Comparison of ENCODE assay signal across 14 cellular contexts in genomic region chr20:1397710-1398109, GRCh38. TPM values are rescaled to one million over a fixed set of nuclear protein-coding genes. Genes with fewer than 3 reads are reported as not detected.
DNase-seq lines count a peak whose midpoint lies in the region; ATAC-seq and TF ChIP-seq lines count a peak whose summit lies in the region.
"Had no signal": no experiment of that assay in that cellular context is flagged by ENCODE, and none has a peak within 500 bp of the region (broad histone marks: within the 10 kb centered on the region; RNA-seq: fewer than 3 reads in every experiment).

No MANE protein-coding gene starts in this region.

- no peaks in the 10 kb centered on the region for H4K20me1 ChIP-seq in HCT116 (ENCODE audit: insufficient read depth)

- TF ChIP-seq EP300 in gastroesophageal sphincter (IDR thresholded peaks at IDR 0.05): no peak

- H3K4me3 Mint-ChIP-seq in activated CD8-positive, alpha-beta T cell treated with anti-CD3 and anti-CD28 coated beads, Interleukin-2, amount 10 ng/mL, durations not matched to agents 7 days and 5 days: no peak overlapping the region
- H3K4me3 Mint-ChIP-seq in immature natural killer cell: no peak overlapping the region
- H3K4me3 Mint-ChIP-seq: effector memory CD8-positive, alpha-beta T cell had no signal

- peaks cover 41% of the 10 kb centered on the region for H3K4me1 Mint-ChIP-seq in activated CD8-positive, alpha-beta T cell treated with anti-CD3 and anti-CD28 coated beads, Interleukin-2, amount 10 ng/mL, durations not matched to agents 7 days and 5 days (ENCODE audit: low read depth)
- peaks cover 10 to 12% of the 10 kb centered on the region in 2 donors for H3K4me1 Mint-ChIP-seq in immature natural killer cell

- TF ChIP-seq POLR2A in HCT116 (IDR thresholded peaks at IDR 0.05; ENCODE audit: borderline replicate concordance, extremely low read depth, insufficient read depth, insufficient read length) (no peak), gastroesophageal sphincter (IDR thresholded peaks at IDR 0.05) (no peak)

- no peak for ATAC-seq in HCT116
- ATAC-seq in activated CD8-positive, alpha-beta T cell treated with anti-CD3 and anti-CD28 coated beads, Interleukin-2, amount 10 ng/mL, durations not matched to agents 7 days and 5 days: no peak
- ATAC-seq in gastroesophageal sphincter: no peak
- no peak for ATAC-seq in GM21526 (IDR thresholded peaks at IDR 0.05; ENCODE audit: low FRiP score, unreplicated experiment)
- ATAC-seq: effector memory CD8-positive, alpha-beta T cell had no signal

- H3K27me3 ChIP-seq in A673 (replicated peaks; ENCODE audit: insufficient read depth, low read depth, low read length, poor library complexity): peaks cover 7% of the 10 kb centered on the region
- H3K27me3 ChIP-seq in HCT116 (ENCODE audit: insufficient read depth, low read length): no peaks in the 10 kb centered on the region
- H3K27me3 ChIP-seq in gastroesophageal sphincter: peaks cover 33% of the 10 kb centered on the region
- H3K27me3 ChIP-seq: BE2C had no signal

- no peak overlapping the region for H3K27ac ChIP-seq in A673 (ENCODE audit: low read depth, low read length, poor library complexity, severe bottlenecking)
- no peak overlapping the region for H3K27ac ChIP-seq in HCT116 (ENCODE audit: low read depth, low read length)
- no peak overlapping the region for H3K27ac ChIP-seq in gastroesophageal sphincter

- H2AFZ ChIP-seq in HCT116 (ENCODE audit: low read depth, low read length, poor library complexity, severe bottlenecking): no peak overlapping the region

- POLR2A ChIA-PET in A673 (lab: Charles Lee; ENCODE audit: low non-redundant PET): interaction anchor here (0.7 kb wide), 1 partner anchor 44 kb away, joined by 3 read pairs; no protein-coding TSS in a partner anchor
- POLR2A ChIA-PET in HCT116 (lab: Charles Lee): no interaction called here
- POLR2A ChIA-PET in activated CD8-positive, alpha-beta T cell treated with anti-CD3 and anti-CD28 coated beads, Interleukin-2, amount 10 ng/mL, durations not matched to agents 7 days and 5 days (lab: Charles Lee): no interaction called here

- H3K9me3 ChIP-seq in A673 (ENCODE audit: low read depth, low read length, poor library complexity, severe bottlenecking): no peaks in the 10 kb centered on the region
- no peaks in the 10 kb centered on the region for H3K9me3 ChIP-seq in HCT116 (ENCODE audit: control insufficient read depth in 1 of 2, insufficient read depth in 1 of 2, low read depth in 1 of 2, low read length in 2 of 2)
- no peaks in the 10 kb centered on the region for H3K9me3 ChIP-seq in gastroesophageal sphincter
- H3K9me3 ChIP-seq: BE2C had no signal

- DNase-seq in A673 (ENCODE audit: low spot score) (no peak), HCT116 (ENCODE audit: low read depth, low spot score) (no peak), NCI-H69 (lab: John Stamatoyannopoulos, UW) (no peak), epidermal melanocyte (ENCODE audit: insufficient read length, low spot score) (no peak), immature natural killer cell (no peak)
- peak; percentile 20 for DNase-seq in activated CD8-positive, alpha-beta T cell treated with anti-CD3 and anti-CD28 coated beads, Interleukin-2, amount 10 ng/mL, durations not matched to agents 7 days and 5 days
- DNase-seq: amygdala; BE2C; effector memory CD8-positive, alpha-beta T cell; mammary epithelial cell; nucleus accumbens; stimulated activated CD4-positive, alpha-beta T cell treated with anti-CD3 and anti-CD28 coated beads, Interleukin-15, amount 100 ng/mL, for 24 hours had no signal

- no peak overlapping the region for H3K27ac Mint-ChIP-seq in activated CD8-positive, alpha-beta T cell treated with anti-CD3 and anti-CD28 coated beads, Interleukin-2, amount 10 ng/mL, durations not matched to agents 7 days and 5 days
- H3K27ac Mint-ChIP-seq in immature natural killer cell: no peak overlapping the region
- H3K27ac Mint-ChIP-seq: effector memory CD8-positive, alpha-beta T cell had no signal

- H3K9me2 ChIP-seq in HCT116 (ENCODE audit: insufficient read depth): no peaks in the 10 kb centered on the region

- H3K36me3 ChIP-seq in A673 (ENCODE audit: insufficient read depth, low read length, poor library complexity, severe bottlenecking) (no peaks in the 10 kb centered on the region), HCT116 (ENCODE audit: control insufficient read depth in 1 of 2, insufficient read depth in 2 of 2, low read length in 2 of 2) (no peaks in the 10 kb centered on the region), gastroesophageal sphincter (no peaks in the 10 kb centered on the region)
- H3K36me3 ChIP-seq: BE2C had no signal

- H3K27me3 Mint-ChIP-seq in activated CD8-positive, alpha-beta T cell treated with anti-CD3 and anti-CD28 coated beads, Interleukin-2, amount 10 ng/mL, durations not matched to agents 7 days and 5 days (ENCODE audit: low read depth): peaks cover 30% of the 10 kb centered on the region
- H3K27me3 Mint-ChIP-seq in immature natural killer cell (ENCODE audit: low read depth in 3 of 3): peaks cover 7 to 23% (median 23%) of the 10 kb centered on the region in 3 donors

- intact Hi-C loops in A673 (cut with micrococcal nuclease; ENCODE audit: unreplicated experiment) (loop anchor here (10.0 kb wide), 1 partner anchor 173 kb away; the partner anchor contains the start of gene RAD21L1), HCT116 (cut with micrococcal nuclease) (no loop called here)

- CTCF ChIA-PET in A673 (lab: Charles Lee) (interaction anchor here (0.6 to 1.1 kb wide), 2 partner anchors 74 to 85 kb away, joined by 3 to 4 read pairs; no protein-coding TSS in a partner anchor), HCT116 (lab: Charles Lee) (interaction anchor here (1.3 to 1.6 kb wide), 2 partner anchors 85 to 188 kb away, joined by 3 to 4 read pairs; no protein-coding TSS in a partner anchor)
- CTCF ChIA-PET in activated CD8-positive, alpha-beta T cell treated with anti-CD3 and anti-CD28 coated beads, Interleukin-2, amount 10 ng/mL, durations not matched to agents 7 days and 5 days (lab: Charles Lee): interaction anchor here (1.3 to 1.7 kb wide), 3 partner anchors 39 to 106 kb away, joined by 3 to 7 read pairs (median 4); no protein-coding TSS in a partner anchor

- TF ChIP-seq CTCF in A673 (conservative IDR thresholded peaks at IDR 0.05; ENCODE audit: low read depth, low read length) (peak; percentile 45), HCT116 (IDR thresholded peaks at IDR 0.05 in 2 of 3, conservative IDR thresholded peaks at IDR 0.05 in 1 of 3; ENCODE audit: borderline replicate concordance in 1 of 3, insufficient read depth in 1 of 3, low read depth in 2 of 3, low read length in 2 of 3) (peak; percentile 21 to 45 (median 33); a peak in 4 of 6 replicates), gastroesophageal sphincter (IDR thresholded peaks at IDR 0.05) (peak in 3 of 4 experiments; percentile 23 to 46 (median 26))

- H3K79me2 ChIP-seq in HCT116 (ENCODE audit: insufficient read depth, low read length): peaks cover 2% of the 10 kb centered on the region; the same call in 1 of the 2 replicates

- peaks cover 13% of the 10 kb centered on the region for H3K36me3 Mint-ChIP-seq in activated CD8-positive, alpha-beta T cell treated with anti-CD3 and anti-CD28 coated beads, Interleukin-2, amount 10 ng/mL, durations not matched to agents 7 days and 5 days (ENCODE audit: low read depth)
- no peaks in the 10 kb centered on the region for H3K36me3 Mint-ChIP-seq in immature natural killer cell

- BruUV-seq in A673 (replicated peaks; lab: Mats Ljungman, UMichigan) (no TSS peak), HCT116 (replicated peaks; lab: Mats Ljungman, UMichigan) (no TSS peak)

- H3K9me3 Mint-ChIP-seq in activated CD8-positive, alpha-beta T cell treated with anti-CD3 and anti-CD28 coated beads, Interleukin-2, amount 10 ng/mL, durations not matched to agents 7 days and 5 days (ENCODE audit: insufficient read depth): peaks cover 11% of the 10 kb centered on the region
- H3K9me3 Mint-ChIP-seq in immature natural killer cell: no peaks in the 10 kb centered on the region
- H3K9me3 Mint-ChIP-seq: effector memory CD8-positive, alpha-beta T cell had no signal

- no peak overlapping the region for H3K9ac ChIP-seq in HCT116 (ENCODE audit: low read length)

- WGBS in gastroesophageal sphincter (ENCODE audit: low coverage in 1 of 2), 2 donors: 35 to 68% methylated on average over 4 of the region's 4 CpGs

- H3K4me3 ChIP-seq in A673 (ENCODE audit: low read depth, low read length, poor library complexity, severe bottlenecking) (no peak overlapping the region), HCT116 (replicated peaks in 1 of 2; ENCODE audit: low read depth in 1 of 2, low read length in 2 of 2) (no peak overlapping the region), gastroesophageal sphincter (no peak overlapping the region)

- peaks cover 7% of the 10 kb centered on the region for H3K4me1 ChIP-seq in A673 (ENCODE audit: insufficient read depth, low read length, poor library complexity, severe bottlenecking)
- H3K4me1 ChIP-seq in HCT116 (ENCODE audit: control insufficient read depth in 1 of 2, insufficient read depth in 2 of 2, low read length in 2 of 2): peaks cover 10 to 31% of the 10 kb centered on the region in 2 experiments; a peak in 3 of 4 replicates
- peaks cover 3 to 8% (median 3%) of the 10 kb centered on the region in 3 donors for H3K4me1 ChIP-seq in gastroesophageal sphincter
- H3K4me1 ChIP-seq: BE2C had no signal

- peak; percentile 53 for TF ChIP-seq RAD21 in HCT116 (IDR thresholded peaks at IDR 0.05; ENCODE audit: low read depth)

- no peak overlapping the region for H3K4me2 ChIP-seq in HCT116 (ENCODE audit: low read length)

- RAD21 ChIA-PET in HCT116 (lab: Charles Lee; ENCODE audit: low non-redundant PET in 1 of 2, low total read pairs in 2 of 2, uncharacterized antibody in 2 of 2, unreplicated experiment in 2 of 2): no interaction called here

RNA-seq across cellular contexts. Expression of gene FKBP1A, which starts 4.9 kb away (rescaled TPM):
- 264 and 270 TPM in 2 replicates for total RNA-seq in A673 (2021)
- total RNA-seq in HCT116 (2021; ENCODE audit: unreplicated experiment): 259 TPM
- 302 and 317 TPM in 2 replicates for polyA plus RNA-seq in HCT116 (2012)
- total RNA-seq in activated CD8-positive, alpha-beta T cell treated with anti-CD3 and anti-CD28 coated beads, Interleukin-2, amount 10 ng/mL, durations not matched to agents 7 days and 5 days: 100 to 1,000 TPM; 288 to 291 TPM
- total RNA-seq in gastroesophageal sphincter: 100 to 1,000 TPM in 1 of 4 donors, 10 to 100 TPM in 3; 78.6 to 116 (median 86.8) TPM
- 10 to 100 TPM; 45.1 to 70.7 (median 47.5) TPM for polyA plus RNA-seq in immature natural killer cell
